ENCODE assay signal across 1 cellular context in genomic region chr5:141808857-141809256, GRCh38.
TF ChIP-seq lines count a peak whose summit lies in the region.

No MANE protein-coding gene starts in this region.

TF ChIP-seq in GM23338, 12 proteins besides CTCF, POLR2A, EP300 and RAD21 (continued from another document):
- TF ChIP-seq ZNF462 (CRISPR knock-in tag; IDR thresholded peaks at IDR 0.05) = no peak
- TF ChIP-seq ETS1 (IDR thresholded peaks at IDR 0.05) = no peak
- no peak for TF ChIP-seq STAT1 (IDR thresholded peaks at IDR 0.05; ENCODE audit: unreplicated experiment)
